In the genomic region with DNA sequence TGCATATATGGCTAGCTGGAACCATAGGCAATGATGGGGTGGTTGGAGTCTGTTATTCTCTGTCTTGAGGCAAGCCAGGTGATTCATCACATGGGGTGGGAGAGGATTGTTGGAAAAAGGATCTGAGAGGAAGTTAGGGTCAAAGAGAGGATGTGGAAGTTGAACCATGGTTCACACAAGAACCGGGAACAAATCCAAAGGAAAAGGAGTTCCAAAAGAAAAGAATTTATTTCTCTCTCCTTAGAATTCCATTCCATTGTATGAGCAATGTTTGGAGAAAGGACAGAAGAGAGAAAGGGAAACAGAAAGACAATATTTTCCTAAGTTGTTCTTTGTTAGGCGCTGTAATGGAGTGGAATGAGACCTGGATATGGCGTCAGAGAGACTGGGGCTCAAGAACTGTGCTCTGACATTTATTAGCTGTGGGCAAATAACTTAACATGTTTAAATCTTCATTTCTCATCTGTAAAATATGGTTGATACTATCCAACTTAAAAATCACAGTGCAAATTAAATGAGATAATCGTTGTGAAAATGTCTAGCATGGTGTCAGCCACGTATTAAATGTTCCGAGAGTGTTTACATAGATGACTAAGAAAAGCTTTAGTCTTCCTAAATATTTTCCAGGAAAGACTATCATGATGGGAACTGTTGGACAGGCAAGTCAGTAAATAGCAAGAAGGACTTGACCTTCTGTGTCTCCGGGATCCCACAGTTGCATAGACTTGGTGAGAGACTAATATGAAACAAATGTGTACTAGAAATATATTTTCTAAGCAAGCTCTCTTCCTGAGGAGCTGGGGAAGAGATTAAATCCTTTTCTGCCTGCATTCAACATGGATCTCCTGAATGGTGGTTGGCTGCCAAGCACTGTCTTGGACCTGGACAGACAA, we compare ENCODE assay signal across 15 cellular contexts.
DNase-seq lines count a peak whose midpoint lies in the region; ATAC-seq and TF ChIP-seq lines count a peak whose summit lies in the region.
"Had no signal": no experiment of that assay in that cellular context is flagged by ENCODE, and none has a peak within 500 bp of the region (broad histone marks: within the 10 kb centered on the region; RNA-seq: fewer than 3 reads in every experiment).

No MANE protein-coding gene starts in this region.

- no peak for ATAC-seq in lower lobe of right lung
- ATAC-seq in GM21576 (IDR thresholded peaks at IDR 0.05; ENCODE audit: unreplicated experiment), result no peak
- ATAC-seq in HG02884 (IDR thresholded peaks at IDR 0.05; ENCODE audit: unreplicated experiment), result no peak
- no peak for ATAC-seq in stimulated activated naive B cell treated with anti-CD40 and anti-IgM and Interleukin-4, amounts not matched to agents 10 μg/mL and 1 μg/mL and 100 μg/mL, for 72 hours (replicated peaks)

- H3K27me3 ChIP-seq in lower lobe of right lung (ENCODE audit: low read depth) (no peaks in the 10 kb centered on the region), thyroid gland (no peaks in the 10 kb centered on the region)

- H3K4me1 Mint-ChIP-seq in endothelial cell (ENCODE audit: unreplicated experiment) (peaks cover 5% of the 10 kb centered on the region), nephron progenitor cell (no peaks in the 10 kb centered on the region)
- no peaks in the 10 kb centered on the region for H3K4me1 Mint-ChIP-seq in stimulated activated naive B cell treated with anti-CD40 and anti-IgM and Interleukin-4, amounts not matched to agents 10 μg/mL and 1 μg/mL and 100 μg/mL, for 72 hours
- H3K4me1 Mint-ChIP-seq: activated CD4-positive, alpha-beta T cell treated with anti-CD3 and anti-CD28 coated beads, Interleukin-2, amount 10 ng/mL, durations not matched to agents 7 days and 5 days; naive B cell had no signal

- H3K4me3 Mint-ChIP-seq in endothelial cell (ENCODE audit: unreplicated experiment) (no peak overlapping the region), nephron progenitor cell (no peak overlapping the region)
- no peak overlapping the region for H3K4me3 Mint-ChIP-seq in stimulated activated naive B cell treated with anti-CD40 and anti-IgM and Interleukin-4, amounts not matched to agents 10 μg/mL and 1 μg/mL and 100 μg/mL, for 72 hours
- H3K4me3 Mint-ChIP-seq: activated CD4-positive, alpha-beta T cell treated with anti-CD3 and anti-CD28 coated beads, Interleukin-2, amount 10 ng/mL, durations not matched to agents 7 days and 5 days; activated naive CD8-positive, alpha-beta T cell; naive B cell; type B pancreatic cell had no signal

- DNase-seq in LHCN-M2 (ENCODE audit: low read depth) (peak; percentile 62), endothelial cell (ENCODE audit: low spot score) (no peak), lower lobe of right lung (no peak), thyroid gland (no peak), nephron progenitor cell (no peak)
- DNase-seq in stimulated activated naive B cell treated with anti-CD40 and anti-IgM and Interleukin-4, amounts not matched to agents 10 μg/mL and 1 μg/mL and 100 μg/mL, for 72 hours, result no peak
- DNase-seq: activated CD4-positive, alpha-beta T cell treated with anti-CD3 and anti-CD28 coated beads, Interleukin-2, amount 10 ng/mL, durations not matched to agents 7 days and 5 days; DMS53; Kasumi-1; naive B cell; NCI-H510A had no signal

- H3K9me3 Mint-ChIP-seq in endothelial cell (ENCODE audit: unreplicated experiment) (no peaks in the 10 kb centered on the region), nephron progenitor cell (peaks cover 26% of the 10 kb centered on the region)
- H3K9me3 Mint-ChIP-seq in stimulated activated naive B cell treated with anti-CD40 and anti-IgM and Interleukin-4, amounts not matched to agents 10 μg/mL and 1 μg/mL and 100 μg/mL, for 72 hours, result peaks cover 7 to 12% of the 10 kb centered on the region in 2 donors

- H3K36me3 ChIP-seq in lower lobe of right lung, result no peaks in the 10 kb centered on the region
- no peaks in the 10 kb centered on the region for H3K36me3 ChIP-seq in thyroid gland

- H3K27ac Mint-ChIP-seq in endothelial cell (ENCODE audit: unreplicated experiment) (peak overlapping the region; percentile 88), nephron progenitor cell (no peak overlapping the region)
- no peak overlapping the region for H3K27ac Mint-ChIP-seq in stimulated activated naive B cell treated with anti-CD40 and anti-IgM and Interleukin-4, amounts not matched to agents 10 μg/mL and 1 μg/mL and 100 μg/mL, for 72 hours
- H3K27ac Mint-ChIP-seq: activated CD4-positive, alpha-beta T cell treated with anti-CD3 and anti-CD28 coated beads, Interleukin-2, amount 10 ng/mL, durations not matched to agents 7 days and 5 days; activated naive CD8-positive, alpha-beta T cell; type B pancreatic cell had no signal

- TF ChIP-seq CTCF in endothelial cell (IDR thresholded peaks at IDR 0.05; ENCODE audit: unreplicated experiment) (no peak), lower lobe of right lung (IDR thresholded peaks at IDR 0.05) (no peak), thyroid gland (IDR thresholded peaks at IDR 0.05) (no peak), nephron progenitor cell (IDR thresholded peaks at IDR 0.05) (no peak)

- H3K36me3 Mint-ChIP-seq in endothelial cell (ENCODE audit: low read depth, unreplicated experiment), result no peaks in the 10 kb centered on the region
- peaks cover 4% of the 10 kb centered on the region for H3K36me3 Mint-ChIP-seq in nephron progenitor cell (ENCODE audit: low read depth)
- H3K36me3 Mint-ChIP-seq in stimulated activated naive B cell treated with anti-CD40 and anti-IgM and Interleukin-4, amounts not matched to agents 10 μg/mL and 1 μg/mL and 100 μg/mL, for 72 hours, result peaks cover 6 to 12% of the 10 kb centered on the region in 2 donors

- H3K4me3 ChIP-seq in lower lobe of right lung (no peak overlapping the region), thyroid gland (replicated peaks in 1 of 3) (no peak overlapping the region)

- peak overlapping the region; percentile 12 for H3K27ac ChIP-seq in lower lobe of right lung
- H3K27ac ChIP-seq in thyroid gland, result peak overlapping the region in 2 of 3 donors; percentile 39 to 63

- no peaks in the 10 kb centered on the region for H3K9me3 ChIP-seq in lower lobe of right lung
- H3K9me3 ChIP-seq in thyroid gland, result no peaks in the 10 kb centered on the region

- 63 to 70% methylated on average over 7 of the region's 7 CpGs for WGBS in thyroid gland, 2 donors

- no peak for TF ChIP-seq POLR2A in thyroid gland (IDR thresholded peaks at IDR 0.05)

- intact Hi-C loops in lower lobe of right lung (cut with DNase I), result no loop called here
- intact Hi-C loops in thyroid gland (cut with DNase I), result no loop called here

- peaks cover 5% of the 10 kb centered on the region for H3K27me3 Mint-ChIP-seq in endothelial cell (ENCODE audit: unreplicated experiment)
- no peaks in the 10 kb centered on the region for H3K27me3 Mint-ChIP-seq in nephron progenitor cell (ENCODE audit: low read depth, poor library complexity)
- H3K27me3 Mint-ChIP-seq in stimulated activated naive B cell treated with anti-CD40 and anti-IgM and Interleukin-4, amounts not matched to agents 10 μg/mL and 1 μg/mL and 100 μg/mL, for 72 hours, result peaks cover 34 to 45% of the 10 kb centered on the region in 2 donors
- H3K27me3 Mint-ChIP-seq: type B pancreatic cell had no signal

- H3K4me1 ChIP-seq in lower lobe of right lung (peaks cover 4% of the 10 kb centered on the region), thyroid gland (no peaks in the 10 kb centered on the region)
